1 cellular context compared by ENCODE assay signal in the genomic region with DNA sequence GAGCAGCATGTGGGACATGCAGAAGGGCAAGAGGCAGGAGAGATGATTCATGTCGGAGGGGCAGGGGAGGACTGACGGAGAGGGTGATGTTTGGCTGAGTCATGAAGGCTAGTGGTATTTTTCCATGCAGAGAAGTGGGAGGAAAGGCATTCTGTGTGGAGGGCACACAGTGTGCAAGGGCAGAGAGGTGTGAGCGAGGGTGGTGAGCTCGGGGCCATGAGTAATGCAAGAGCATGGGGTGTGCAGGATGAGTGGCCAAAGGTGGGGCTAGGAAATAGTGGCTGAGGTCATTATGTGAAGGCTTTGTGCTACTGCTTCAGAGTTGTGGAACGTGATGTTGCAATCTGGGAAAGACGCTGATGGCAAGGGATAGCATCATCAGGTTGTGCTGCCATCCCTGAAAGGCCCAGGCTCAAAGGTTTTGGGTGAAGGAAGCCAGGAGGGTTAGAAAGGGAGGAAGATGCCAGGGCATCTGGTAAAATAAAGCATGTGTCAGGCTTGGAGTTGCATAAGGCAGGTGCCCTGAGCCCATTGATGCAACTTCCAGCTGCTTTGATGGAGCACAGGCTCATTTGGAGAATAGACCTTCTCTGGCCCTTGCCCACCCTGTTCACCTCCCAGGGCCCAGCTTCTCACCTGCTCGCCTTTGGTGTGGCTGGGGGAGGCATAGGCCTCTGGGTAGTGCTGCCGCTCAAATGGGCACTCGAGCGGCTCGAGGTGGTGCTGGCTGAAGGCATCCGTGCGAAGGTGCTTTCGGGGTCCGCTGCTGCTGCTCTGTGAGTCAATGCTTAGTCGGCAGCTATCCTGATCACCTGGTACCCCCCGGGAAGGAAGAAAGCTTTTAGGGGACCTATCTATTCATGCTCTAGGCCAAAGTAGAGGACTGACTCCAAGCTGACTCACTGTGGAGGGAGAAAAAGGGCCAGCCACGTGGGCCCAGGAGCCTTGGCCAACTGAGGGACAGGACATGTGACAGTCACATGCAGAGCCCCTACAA.
TF ChIP-seq lines count a peak whose summit lies in the region.

No MANE protein-coding gene starts in this region.

TF ChIP-seq in HepG2, 621 proteins besides CTCF, POLR2A, EP300 and RAD21 (continued from another document and continues in another):
- TF ChIP-seq KAT7 (CRISPR knock-in tag; IDR thresholded peaks at IDR 0.05; ENCODE audit: borderline replicate concordance): no peak
- TF ChIP-seq ZNF562 (CRISPR knock-in tag; IDR thresholded peaks at IDR 0.05; ENCODE audit: borderline replicate concordance): no peak
- peak; percentile 60; the same call in 1 of the 2 replicates for TF ChIP-seq DNMT3B (CRISPR knock-in tag; conservative IDR thresholded peaks at IDR 0.05)
- no peak for TF ChIP-seq ZFP82 (CRISPR knock-in tag; IDR thresholded peaks at IDR 0.05; ENCODE audit: borderline replicate concordance)
- TF ChIP-seq ZNF615 (CRISPR knock-in tag; IDR thresholded peaks at IDR 0.05; ENCODE audit: borderline replicate concordance): no peak
- TF ChIP-seq ZNF788 (CRISPR knock-in tag; IDR thresholded peaks at IDR 0.05; ENCODE audit: borderline replicate concordance): 0 out of 2 replicates have a peak, but pooled peaks have one; percentile 14
- peak; percentile 78 for TF ChIP-seq ZNF331 (CRISPR knock-in tag; IDR thresholded peaks at IDR 0.05)
- TF ChIP-seq ZNF44 (CRISPR knock-in tag; IDR thresholded peaks at IDR 0.05): no peak
- TF ChIP-seq SSRP1 (CRISPR knock-in tag; IDR thresholded peaks at IDR 0.05): no peak
- no peak for TF ChIP-seq MBD4 (IDR thresholded peaks at IDR 0.05; ENCODE audit: borderline replicate concordance, low read length)
- TF ChIP-seq ZNF557 (CRISPR knock-in tag; IDR thresholded peaks at IDR 0.05): no peak
- TF ChIP-seq ZNF124 (CRISPR knock-in tag; IDR thresholded peaks at IDR 0.05): no peak
- TF ChIP-seq MAFK (conservative IDR thresholded peaks at IDR 0.05 in 1 of 2, IDR thresholded peaks at IDR 0.05 in 1 of 2; ENCODE audit: low read length in 2 of 2): peak; percentile 75 to 93
- TF ChIP-seq SCMH1 (CRISPR knock-in tag; IDR thresholded peaks at IDR 0.05; ENCODE audit: borderline replicate concordance): no peak
- no peak for TF ChIP-seq KMT2A (CRISPR knock-in tag; IDR thresholded peaks at IDR 0.05)
- TF ChIP-seq ZNF136 (CRISPR knock-in tag; IDR thresholded peaks at IDR 0.05; ENCODE audit: low read depth): no peak
- TF ChIP-seq ELF1 (CRISPR knock-in tag; IDR thresholded peaks at IDR 0.05): 0 out of 2 replicates have a peak, but pooled peaks have one; percentile 15
- no peak for TF ChIP-seq ZNF883 (CRISPR knock-in tag; IDR thresholded peaks at IDR 0.05; ENCODE audit: not compliant biosample characterization)
- TF ChIP-seq, protein P1, sequence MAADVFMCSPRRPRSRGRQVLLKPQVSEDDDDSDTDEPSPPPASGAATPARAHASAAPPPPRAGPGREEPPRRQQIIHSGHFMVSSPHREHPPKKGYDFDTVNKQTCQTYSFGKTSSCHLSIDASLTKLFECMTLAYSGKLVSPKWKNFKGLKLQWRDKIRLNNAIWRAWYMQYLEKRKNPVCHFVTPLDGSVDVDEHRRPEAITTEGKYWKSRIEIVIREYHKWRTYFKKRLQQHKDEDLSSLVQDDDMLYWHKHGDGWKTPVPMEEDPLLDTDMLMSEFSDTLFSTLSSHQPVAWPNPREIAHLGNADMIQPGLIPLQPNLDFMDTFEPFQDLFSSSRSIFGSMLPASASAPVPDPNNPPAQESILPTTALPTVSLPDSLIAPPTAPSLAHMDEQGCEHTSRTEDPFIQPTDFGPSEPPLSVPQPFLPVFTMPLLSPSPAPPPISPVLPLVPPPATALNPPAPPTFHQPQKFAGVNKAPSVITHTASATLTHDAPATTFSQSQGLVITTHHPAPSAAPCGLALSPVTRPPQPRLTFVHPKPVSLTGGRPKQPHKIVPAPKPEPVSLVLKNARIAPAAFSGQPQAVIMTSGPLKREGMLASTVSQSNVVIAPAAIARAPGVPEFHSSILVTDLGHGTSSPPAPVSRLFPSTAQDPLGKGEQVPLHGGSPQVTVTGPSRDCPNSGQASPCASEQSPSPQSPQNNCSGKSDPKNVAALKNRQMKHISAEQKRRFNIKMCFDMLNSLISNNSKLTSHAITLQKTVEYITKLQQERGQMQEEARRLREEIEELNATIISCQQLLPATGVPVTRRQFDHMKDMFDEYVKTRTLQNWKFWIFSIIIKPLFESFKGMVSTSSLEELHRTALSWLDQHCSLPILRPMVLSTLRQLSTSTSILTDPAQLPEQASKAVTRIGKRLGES (CRISPR knock-in tag; IDR thresholded peaks at IDR 0.05; ENCODE audit: borderline replicate concordance): no peak
- no peak for TF ChIP-seq MATR3 (CRISPR knock-in tag; IDR thresholded peaks at IDR 0.05)
- TF ChIP-seq, protein P2, sequence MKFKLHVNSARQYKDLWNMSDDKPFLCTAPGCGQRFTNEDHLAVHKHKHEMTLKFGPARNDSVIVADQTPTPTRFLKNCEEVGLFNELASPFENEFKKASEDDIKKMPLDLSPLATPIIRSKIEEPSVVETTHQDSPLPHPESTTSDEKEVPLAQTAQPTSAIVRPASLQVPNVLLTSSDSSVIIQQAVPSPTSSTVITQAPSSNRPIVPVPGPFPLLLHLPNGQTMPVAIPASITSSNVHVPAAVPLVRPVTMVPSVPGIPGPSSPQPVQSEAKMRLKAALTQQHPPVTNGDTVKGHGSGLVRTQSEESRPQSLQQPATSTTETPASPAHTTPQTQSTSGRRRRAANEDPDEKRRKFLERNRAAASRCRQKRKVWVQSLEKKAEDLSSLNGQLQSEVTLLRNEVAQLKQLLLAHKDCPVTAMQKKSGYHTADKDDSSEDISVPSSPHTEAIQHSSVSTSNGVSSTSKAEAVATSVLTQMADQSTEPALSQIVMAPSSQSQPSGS (CRISPR knock-in tag; IDR thresholded peaks at IDR 0.05): no peak
- peak; percentile 74; the same call in 1 of the 2 replicates for TF ChIP-seq JUN (CRISPR knock-in tag; IDR thresholded peaks at IDR 0.05)
- no peak for TF ChIP-seq CREM (IDR thresholded peaks at IDR 0.05)
- no peak for TF ChIP-seq CREM (CRISPR knock-in tag; IDR thresholded peaks at IDR 0.05)
- TF ChIP-seq ZNF501 (CRISPR knock-in tag; IDR thresholded peaks at IDR 0.05): no peak; the same call in 1 of the 2 replicates
- TF ChIP-seq ASH2L (IDR thresholded peaks at IDR 0.05; ENCODE audit: insufficient read length, low read depth, low read length): no peak
- TF ChIP-seq SYNCRIP (IDR thresholded peaks at IDR 0.05; ENCODE audit: insufficient read depth, low read depth, low read length): no peak
- TF ChIP-seq ZEB1 (IDR thresholded peaks at IDR 0.05; ENCODE audit: insufficient replicate concordance, low read depth): no peak
- TF ChIP-seq, protein P3, sequence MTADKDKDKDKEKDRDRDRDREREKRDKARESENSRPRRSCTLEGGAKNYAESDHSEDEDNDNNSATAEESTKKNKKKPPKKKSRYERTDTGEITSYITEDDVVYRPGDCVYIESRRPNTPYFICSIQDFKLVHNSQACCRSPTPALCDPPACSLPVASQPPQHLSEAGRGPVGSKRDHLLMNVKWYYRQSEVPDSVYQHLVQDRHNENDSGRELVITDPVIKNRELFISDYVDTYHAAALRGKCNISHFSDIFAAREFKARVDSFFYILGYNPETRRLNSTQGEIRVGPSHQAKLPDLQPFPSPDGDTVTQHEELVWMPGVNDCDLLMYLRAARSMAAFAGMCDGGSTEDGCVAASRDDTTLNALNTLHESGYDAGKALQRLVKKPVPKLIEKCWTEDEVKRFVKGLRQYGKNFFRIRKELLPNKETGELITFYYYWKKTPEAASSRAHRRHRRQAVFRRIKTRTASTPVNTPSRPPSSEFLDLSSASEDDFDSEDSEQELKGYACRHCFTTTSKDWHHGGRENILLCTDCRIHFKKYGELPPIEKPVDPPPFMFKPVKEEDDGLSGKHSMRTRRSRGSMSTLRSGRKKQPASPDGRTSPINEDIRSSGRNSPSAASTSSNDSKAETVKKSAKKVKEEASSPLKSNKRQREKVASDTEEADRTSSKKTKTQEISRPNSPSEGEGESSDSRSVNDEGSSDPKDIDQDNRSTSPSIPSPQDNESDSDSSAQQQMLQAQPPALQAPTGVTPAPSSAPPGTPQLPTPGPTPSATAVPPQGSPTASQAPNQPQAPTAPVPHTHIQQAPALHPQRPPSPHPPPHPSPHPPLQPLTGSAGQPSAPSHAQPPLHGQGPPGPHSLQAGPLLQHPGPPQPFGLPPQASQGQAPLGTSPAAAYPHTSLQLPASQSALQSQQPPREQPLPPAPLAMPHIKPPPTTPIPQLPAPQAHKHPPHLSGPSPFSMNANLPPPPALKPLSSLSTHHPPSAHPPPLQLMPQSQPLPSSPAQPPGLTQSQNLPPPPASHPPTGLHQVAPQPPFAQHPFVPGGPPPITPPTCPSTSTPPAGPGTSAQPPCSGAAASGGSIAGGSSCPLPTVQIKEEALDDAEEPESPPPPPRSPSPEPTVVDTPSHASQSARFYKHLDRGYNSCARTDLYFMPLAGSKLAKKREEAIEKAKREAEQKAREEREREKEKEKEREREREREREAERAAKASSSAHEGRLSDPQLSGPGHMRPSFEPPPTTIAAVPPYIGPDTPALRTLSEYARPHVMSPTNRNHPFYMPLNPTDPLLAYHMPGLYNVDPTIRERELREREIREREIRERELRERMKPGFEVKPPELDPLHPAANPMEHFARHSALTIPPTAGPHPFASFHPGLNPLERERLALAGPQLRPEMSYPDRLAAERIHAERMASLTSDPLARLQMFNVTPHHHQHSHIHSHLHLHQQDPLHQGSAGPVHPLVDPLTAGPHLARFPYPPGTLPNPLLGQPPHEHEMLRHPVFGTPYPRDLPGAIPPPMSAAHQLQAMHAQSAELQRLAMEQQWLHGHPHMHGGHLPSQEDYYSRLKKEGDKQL (CRISPR knock-in tag; IDR thresholded peaks at IDR 0.05; ENCODE audit: low read depth): peak; percentile 30; the same call in 1 of the 2 replicates
- peak; percentile 90 for TF ChIP-seq ZNF644 (CRISPR knock-in tag; IDR thresholded peaks at IDR 0.05; ENCODE audit: low read depth)
- TF ChIP-seq ZNF205 (CRISPR knock-in tag; IDR thresholded peaks at IDR 0.05): no peak
- TF ChIP-seq MAZ (IDR thresholded peaks at IDR 0.05; ENCODE audit: borderline replicate concordance, low read depth, low read length): 0 out of 2 replicates have a peak, but pooled peaks have one; percentile 16
- TF ChIP-seq MAZ (CRISPR knock-in tag; IDR thresholded peaks at IDR 0.05; ENCODE audit: low read depth): no peak
- TF ChIP-seq NFE2 (CRISPR knock-in tag; IDR thresholded peaks at IDR 0.05): peak; percentile 78; the same call in 1 of the 2 replicates
- TF ChIP-seq TBX3 (IDR thresholded peaks at IDR 0.05; ENCODE audit: borderline replicate concordance): peak; percentile 88
- TF ChIP-seq TOE1 (CRISPR knock-in tag; IDR thresholded peaks at IDR 0.05): no peak
- TF ChIP-seq, protein P4, sequence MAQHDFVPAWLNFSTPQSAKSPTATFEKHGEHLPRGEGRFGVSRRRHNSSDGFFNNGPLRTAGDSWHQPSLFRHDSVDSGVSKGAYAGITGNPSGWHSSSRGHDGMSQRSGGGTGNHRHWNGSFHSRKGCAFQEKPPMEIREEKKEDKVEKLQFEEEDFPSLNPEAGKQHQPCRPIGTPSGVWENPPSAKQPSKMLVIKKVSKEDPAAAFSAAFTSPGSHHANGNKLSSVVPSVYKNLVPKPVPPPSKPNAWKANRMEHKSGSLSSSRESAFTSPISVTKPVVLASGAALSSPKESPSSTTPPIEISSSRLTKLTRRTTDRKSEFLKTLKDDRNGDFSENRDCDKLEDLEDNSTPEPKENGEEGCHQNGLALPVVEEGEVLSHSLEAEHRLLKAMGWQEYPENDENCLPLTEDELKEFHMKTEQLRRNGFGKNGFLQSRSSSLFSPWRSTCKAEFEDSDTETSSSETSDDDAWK (CRISPR knock-in tag; IDR thresholded peaks at IDR 0.05): no peak
- TF ChIP-seq, protein P5, sequence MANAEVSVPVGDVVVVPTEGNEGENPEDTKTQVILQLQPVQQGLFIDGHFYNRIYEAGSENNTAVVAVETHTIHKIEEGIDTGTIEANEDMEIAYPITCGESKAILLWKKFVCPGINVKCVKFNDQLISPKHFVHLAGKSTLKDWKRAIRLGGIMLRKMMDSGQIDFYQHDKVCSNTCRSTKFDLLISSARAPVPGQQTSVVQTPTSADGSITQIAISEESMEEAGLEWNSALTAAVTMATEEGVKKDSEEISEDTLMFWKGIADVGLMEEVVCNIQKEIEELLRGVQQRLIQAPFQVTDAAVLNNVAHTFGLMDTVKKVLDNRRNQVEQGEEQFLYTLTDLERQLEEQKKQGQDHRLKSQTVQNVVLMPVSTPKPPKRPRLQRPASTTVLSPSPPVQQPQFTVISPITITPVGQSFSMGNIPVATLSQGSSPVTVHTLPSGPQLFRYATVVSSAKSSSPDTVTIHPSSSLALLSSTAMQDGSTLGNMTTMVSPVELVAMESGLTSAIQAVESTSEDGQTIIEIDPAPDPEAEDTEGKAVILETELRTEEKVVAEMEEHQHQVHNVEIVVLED (CRISPR knock-in tag; IDR thresholded peaks at IDR 0.05; ENCODE audit: borderline replicate concordance): no peak
- TF ChIP-seq SMARCE1 (IDR thresholded peaks at IDR 0.05; ENCODE audit: borderline replicate concordance): no peak
- TF ChIP-seq, protein P6, sequence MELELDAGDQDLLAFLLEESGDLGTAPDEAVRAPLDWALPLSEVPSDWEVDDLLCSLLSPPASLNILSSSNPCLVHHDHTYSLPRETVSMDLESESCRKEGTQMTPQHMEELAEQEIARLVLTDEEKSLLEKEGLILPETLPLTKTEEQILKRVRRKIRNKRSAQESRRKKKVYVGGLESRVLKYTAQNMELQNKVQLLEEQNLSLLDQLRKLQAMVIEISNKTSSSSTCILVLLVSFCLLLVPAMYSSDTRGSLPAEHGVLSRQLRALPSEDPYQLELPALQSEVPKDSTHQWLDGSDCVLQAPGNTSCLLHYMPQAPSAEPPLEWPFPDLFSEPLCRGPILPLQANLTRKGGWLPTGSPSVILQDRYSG (CRISPR knock-in tag; IDR thresholded peaks at IDR 0.05): no peak
- no peak for TF ChIP-seq ATF1 (CRISPR knock-in tag; IDR thresholded peaks at IDR 0.05)
- TF ChIP-seq, protein P7, sequence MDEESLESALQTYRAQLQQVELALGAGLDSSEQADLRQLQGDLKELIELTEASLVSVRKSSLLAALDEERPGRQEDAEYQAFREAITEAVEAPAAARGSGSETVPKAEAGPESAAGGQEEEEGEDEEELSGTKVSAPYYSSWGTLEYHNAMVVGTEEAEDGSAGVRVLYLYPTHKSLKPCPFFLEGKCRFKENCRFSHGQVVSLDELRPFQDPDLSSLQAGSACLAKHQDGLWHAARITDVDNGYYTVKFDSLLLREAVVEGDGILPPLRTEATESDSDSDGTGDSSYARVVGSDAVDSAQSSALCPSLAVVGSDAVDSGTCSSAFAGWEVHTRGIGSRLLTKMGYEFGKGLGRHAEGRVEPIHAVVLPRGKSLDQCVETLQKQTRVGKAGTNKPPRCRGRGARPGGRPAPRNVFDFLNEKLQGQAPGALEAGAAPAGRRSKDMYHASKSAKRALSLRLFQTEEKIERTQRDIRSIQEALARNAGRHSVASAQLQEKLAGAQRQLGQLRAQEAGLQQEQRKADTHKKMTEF (CRISPR knock-in tag; IDR thresholded peaks at IDR 0.05): 0 out of 2 replicates have a peak, but pooled peaks have one; percentile 46
- no peak for TF ChIP-seq HCFC1 (IDR thresholded peaks at IDR 0.05; ENCODE audit: low read depth, low read length)
- peak; percentile 12; the same call in 1 of the 2 replicates for TF ChIP-seq MIER2 (CRISPR knock-in tag; IDR thresholded peaks at IDR 0.05)
- TF ChIP-seq ZNF790 (CRISPR knock-in tag; IDR thresholded peaks at IDR 0.05; ENCODE audit: borderline replicate concordance): no peak
- 0 out of 2 replicates have a peak, but pooled peaks have one; percentile 29 for TF ChIP-seq ZNF709 (CRISPR knock-in tag; IDR thresholded peaks at IDR 0.05)
- TF ChIP-seq BHLHE40 (IDR thresholded peaks at IDR 0.05; ENCODE audit: low read length): peak; percentile 75
